13 cellular contexts compared by ENCODE assay signal in the genomic region with DNA sequence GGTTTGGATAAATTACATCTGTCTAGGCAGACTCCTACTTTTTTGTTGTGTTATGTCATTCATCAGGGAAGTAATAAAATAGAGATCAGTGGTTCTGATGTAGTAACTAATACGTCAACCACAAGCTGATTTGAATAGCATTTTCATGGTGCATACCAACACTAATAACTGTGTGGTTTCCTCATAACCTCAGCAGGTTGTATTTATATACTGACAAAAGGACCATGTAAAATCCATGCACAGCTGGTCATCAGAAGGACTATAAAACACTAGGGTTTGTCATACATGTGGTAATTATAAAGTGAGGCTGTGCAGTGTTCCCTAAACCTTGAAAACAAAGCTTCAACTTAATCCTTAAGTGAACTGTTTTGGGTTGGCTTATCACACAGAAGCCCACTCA.
A peak's percentile ranks its signal among the peaks of the same experiment; 100 is the strongest.
DNase-seq lines count a peak whose midpoint lies in the region; ATAC-seq and TF ChIP-seq lines count a peak whose summit lies in the region.
"Had no signal": no experiment of that assay in that cellular context is flagged by ENCODE, and none has a peak within 500 bp of the region (broad histone marks: within the 10 kb centered on the region; RNA-seq: fewer than 3 reads in every experiment).

No MANE protein-coding gene starts in this region.

- H3K4me1 ChIP-seq in HEK293 (ENCODE audit: control insufficient read depth, insufficient read depth, low read length) (peaks cover 9% of the 10 kb centered on the region), adipocyte (ENCODE audit: control insufficient read depth, insufficient read depth, low read length) (peaks cover 5% of the 10 kb centered on the region)

- POLR2A ChIA-PET in HEK293 (lab: Yijun Ruan, JAX), result no interaction called here

- no peak overlapping the region for H3K27ac ChIP-seq in HEK293 (ENCODE audit: extremely low read depth, low read depth, low read length)
- H3K27ac ChIP-seq: SJSA1 had no signal

- H3K4me3 ChIP-seq in AG09309 (ENCODE audit: control insufficient read depth, low read depth, low read length), result no peak overlapping the region
- no peak overlapping the region for H3K4me3 ChIP-seq in HEK293 (ENCODE audit: low read depth, low read length)
- no peak overlapping the region for H3K4me3 ChIP-seq in adipocyte (ENCODE audit: low read length)
- H3K4me3 ChIP-seq: SJSA1 had no signal

- no peak for TF ChIP-seq POLR2A in GM18505 (IDR thresholded peaks at IDR 0.05; ENCODE audit: borderline replicate concordance, extremely low read depth, insufficient read depth, insufficient read length)

- CTCF ChIA-PET in HEK293 (lab: Yijun Ruan, JAX), result interaction anchor here (0.6 kb wide), 1 partner anchor 14 kb away, joined by 3 read pairs; no protein-coding TSS in a partner anchor

- no peak for TF ChIP-seq CTCF in AG09309 (IDR thresholded peaks at IDR 0.05; ENCODE audit: control insufficient read depth, insufficient read depth, low read depth, low read length, missing control alignments)
- no peak for TF ChIP-seq CTCF in HEK293 (tag by site-specific recombination; IDR thresholded peaks at IDR 0.05)

- H3K27me3 ChIP-seq in adipocyte (replicated peaks; ENCODE audit: control insufficient read depth, insufficient read depth, low read length), result no peaks in the 10 kb centered on the region
- H3K27me3 ChIP-seq: SJSA1 had no signal

- H3K9me3 ChIP-seq in HEK293 (ENCODE audit: control insufficient read depth, insufficient read depth, low read depth, low read length) (no peaks in the 10 kb centered on the region), adipocyte (ENCODE audit: control insufficient read depth, low read length) (no peaks in the 10 kb centered on the region)
- H3K9me3 ChIP-seq: SJSA1 had no signal

- H3K36me3 ChIP-seq in HEK293 (ENCODE audit: control insufficient read depth in 2 of 2, insufficient read depth in 1 of 2, low read length in 2 of 2) (no peaks in the 10 kb centered on the region), adipocyte (ENCODE audit: control insufficient read depth, insufficient read depth, low read length, severe bottlenecking) (no peaks in the 10 kb centered on the region)
- H3K36me3 ChIP-seq: SJSA1 had no signal

- no peak for ATAC-seq in GM19324 (IDR thresholded peaks at IDR 0.05; ENCODE audit: low FRiP score, unreplicated experiment)
- ATAC-seq in GM18505 (IDR thresholded peaks at IDR 0.05; ENCODE audit: unreplicated experiment), result no peak
- no peak for ATAC-seq in GM21529 (IDR thresholded peaks at IDR 0.05; ENCODE audit: unreplicated experiment)
- ATAC-seq: activated T-cell treated with anti-CD3 and anti-CD28 coated beads, Interleukin-2, amount 50 U/mL, for 4 hours had no signal

- H3K9ac ChIP-seq in adipocyte (ENCODE audit: low read length), result no peak overlapping the region

- peak; percentile 85 for DNase-seq in AG09309 (ENCODE audit: low read depth)
- peak; percentile 1 for DNase-seq in adipocyte (ENCODE audit: low read depth)
- peak; percentile 43 for DNase-seq in kidney tubule cell (ENCODE audit: low spot score)
- no peak for DNase-seq in T-helper 1 cell
- DNase-seq: activated T-cell treated with anti-CD3 and anti-CD28 coated beads, Interleukin-2, amount 50 U/mL, for 4 hours; aorta; NCI-H1092; stimulated activated CD4-positive, alpha-beta T cell treated with anti-CD3 and anti-CD28 coated beads, Interleukin-4, amount 100 ng/mL, for 1 hour had no signal

TF ChIP-seq in HEK293, 187 proteins besides CTCF, POLR2A, EP300 and RAD21 (continues in another document):
- TF ChIP-seq PRDM1 (tag by site-specific recombination; IDR thresholded peaks at IDR 0.05) (no peak), KLF8 (tag by site-specific recombination; IDR thresholded peaks at IDR 0.05) (no peak), ZSCAN30 (tag by site-specific recombination; IDR thresholded peaks at IDR 0.05) (no peak), ZNF10 (tag by site-specific recombination; IDR thresholded peaks at IDR 0.05) (0 out of 2 replicates have a peak, but pooled peaks have one; percentile 28), ZNF292 (tag by site-specific recombination; IDR thresholded peaks at IDR 0.05; ENCODE audit: borderline replicate concordance, low read depth) (no peak), ZNF354C (tag by site-specific recombination; IDR thresholded peaks at IDR 0.05; ENCODE audit: borderline replicate concordance, low read depth) (no peak), KLF16 (tag by site-specific recombination; IDR thresholded peaks at IDR 0.05) (no peak), ZNF302 (tag by site-specific recombination; IDR thresholded peaks at IDR 0.05; ENCODE audit: low read depth) (no peak), WT1 (tag by site-specific recombination; IDR thresholded peaks at IDR 0.05) (peak; percentile 87), BCL11A (tag by site-specific recombination; IDR thresholded peaks at IDR 0.05; ENCODE audit: low read depth) (no peak), ZNF133 (tag by site-specific recombination; IDR thresholded peaks at IDR 0.05) (no peak), ZBTB8A (tag by site-specific recombination; IDR thresholded peaks at IDR 0.05) (0 out of 2 replicates have a peak, but pooled peaks have one; percentile 23), ZIC2 (tag by site-specific recombination; IDR thresholded peaks at IDR 0.05) (peak; percentile 84), OSR2 (tag by site-specific recombination; IDR thresholded peaks at IDR 0.05) (peak; percentile 54; the same call in 1 of the 2 replicates)
- TF ChIP-seq, protein P1, sequence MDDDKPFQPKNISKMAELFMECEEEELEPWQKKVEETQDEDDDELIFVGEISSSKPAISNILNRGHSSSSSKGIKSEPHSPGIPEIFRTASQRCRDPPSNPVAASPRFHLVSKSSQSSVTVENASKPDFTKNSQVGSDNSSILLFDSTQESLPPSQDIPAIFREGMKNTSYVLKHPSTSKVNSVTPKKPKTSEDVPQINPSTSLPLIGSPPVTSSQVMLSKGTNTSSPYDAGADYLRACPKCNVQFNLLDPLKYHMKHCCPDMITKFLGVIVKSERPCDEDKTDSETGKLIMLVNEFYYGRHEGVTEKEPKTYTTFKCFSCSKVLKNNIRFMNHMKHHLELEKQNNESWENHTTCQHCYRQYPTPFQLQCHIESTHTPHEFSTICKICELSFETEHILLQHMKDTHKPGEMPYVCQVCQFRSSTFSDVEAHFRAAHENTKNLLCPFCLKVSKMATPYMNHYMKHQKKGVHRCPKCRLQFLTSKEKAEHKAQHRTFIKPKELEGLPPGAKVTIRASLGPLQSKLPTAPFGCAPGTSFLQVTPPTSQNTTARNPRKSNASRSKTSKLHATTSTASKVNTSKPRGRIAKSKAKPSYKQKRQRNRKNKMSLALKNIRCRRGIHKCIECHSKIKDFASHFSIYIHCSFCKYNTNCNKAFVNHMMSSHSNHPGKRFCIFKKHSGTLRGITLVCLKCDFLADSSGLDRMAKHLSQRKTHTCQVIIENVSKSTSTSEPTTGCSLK (tag by site-specific recombination; IDR thresholded peaks at IDR 0.05), result no peak
- TF ChIP-seq, protein P2, sequence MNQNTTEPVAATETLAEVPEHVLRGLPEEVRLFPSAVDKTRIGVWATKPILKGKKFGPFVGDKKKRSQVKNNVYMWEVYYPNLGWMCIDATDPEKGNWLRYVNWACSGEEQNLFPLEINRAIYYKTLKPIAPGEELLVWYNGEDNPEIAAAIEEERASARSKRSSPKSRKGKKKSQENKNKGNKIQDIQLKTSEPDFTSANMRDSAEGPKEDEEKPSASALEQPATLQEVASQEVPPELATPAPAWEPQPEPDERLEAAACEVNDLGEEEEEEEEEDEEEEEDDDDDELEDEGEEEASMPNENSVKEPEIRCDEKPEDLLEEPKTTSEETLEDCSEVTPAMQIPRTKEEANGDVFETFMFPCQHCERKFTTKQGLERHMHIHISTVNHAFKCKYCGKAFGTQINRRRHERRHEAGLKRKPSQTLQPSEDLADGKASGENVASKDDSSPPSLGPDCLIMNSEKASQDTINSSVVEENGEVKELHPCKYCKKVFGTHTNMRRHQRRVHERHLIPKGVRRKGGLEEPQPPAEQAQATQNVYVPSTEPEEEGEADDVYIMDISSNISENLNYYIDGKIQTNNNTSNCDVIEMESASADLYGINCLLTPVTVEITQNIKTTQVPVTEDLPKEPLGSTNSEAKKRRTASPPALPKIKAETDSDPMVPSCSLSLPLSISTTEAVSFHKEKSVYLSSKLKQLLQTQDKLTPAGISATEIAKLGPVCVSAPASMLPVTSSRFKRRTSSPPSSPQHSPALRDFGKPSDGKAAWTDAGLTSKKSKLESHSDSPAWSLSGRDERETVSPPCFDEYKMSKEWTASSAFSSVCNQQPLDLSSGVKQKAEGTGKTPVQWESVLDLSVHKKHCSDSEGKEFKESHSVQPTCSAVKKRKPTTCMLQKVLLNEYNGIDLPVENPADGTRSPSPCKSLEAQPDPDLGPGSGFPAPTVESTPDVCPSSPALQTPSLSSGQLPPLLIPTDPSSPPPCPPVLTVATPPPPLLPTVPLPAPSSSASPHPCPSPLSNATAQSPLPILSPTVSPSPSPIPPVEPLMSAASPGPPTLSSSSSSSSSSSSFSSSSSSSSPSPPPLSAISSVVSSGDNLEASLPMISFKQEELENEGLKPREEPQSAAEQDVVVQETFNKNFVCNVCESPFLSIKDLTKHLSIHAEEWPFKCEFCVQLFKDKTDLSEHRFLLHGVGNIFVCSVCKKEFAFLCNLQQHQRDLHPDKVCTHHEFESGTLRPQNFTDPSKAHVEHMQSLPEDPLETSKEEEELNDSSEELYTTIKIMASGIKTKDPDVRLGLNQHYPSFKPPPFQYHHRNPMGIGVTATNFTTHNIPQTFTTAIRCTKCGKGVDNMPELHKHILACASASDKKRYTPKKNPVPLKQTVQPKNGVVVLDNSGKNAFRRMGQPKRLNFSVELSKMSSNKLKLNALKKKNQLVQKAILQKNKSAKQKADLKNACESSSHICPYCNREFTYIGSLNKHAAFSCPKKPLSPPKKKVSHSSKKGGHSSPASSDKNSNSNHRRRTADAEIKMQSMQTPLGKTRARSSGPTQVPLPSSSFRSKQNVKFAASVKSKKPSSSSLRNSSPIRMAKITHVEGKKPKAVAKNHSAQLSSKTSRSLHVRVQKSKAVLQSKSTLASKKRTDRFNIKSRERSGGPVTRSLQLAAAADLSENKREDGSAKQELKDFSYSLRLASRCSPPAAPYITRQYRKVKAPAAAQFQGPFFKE (tag by site-specific recombination; IDR thresholded peaks at IDR 0.05; ENCODE audit: borderline replicate concordance), result no peak
- TF ChIP-seq, protein P3, sequence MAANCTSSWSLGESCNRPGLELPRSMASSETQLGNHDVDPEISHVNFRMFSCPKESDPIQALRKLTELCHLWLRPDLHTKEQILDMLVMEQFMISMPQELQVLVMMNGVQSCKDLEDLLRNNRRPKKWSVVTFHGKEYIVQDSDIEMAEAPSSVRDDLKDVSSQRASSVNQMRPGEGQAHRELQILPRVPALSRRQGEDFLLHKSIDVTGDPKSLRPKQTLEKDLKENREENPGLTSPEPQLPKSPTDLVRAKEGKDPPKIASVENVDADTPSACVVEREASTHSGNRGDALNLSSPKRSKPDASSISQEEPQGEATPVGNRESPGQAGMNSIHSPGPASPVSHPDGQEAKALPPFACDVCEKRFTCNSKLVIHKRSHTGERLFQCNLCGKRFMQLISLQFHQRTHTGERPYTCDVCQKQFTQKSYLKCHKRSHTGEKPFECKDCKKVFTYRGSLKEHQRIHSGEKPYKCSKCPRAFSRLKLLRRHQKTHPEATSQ (tag by site-specific recombination; IDR thresholded peaks at IDR 0.05), result no peak

Comparison
In these comparisons a context has a peak if more than half of its experiments do, and no peak if none do; other contexts are left out.
1. DNase-seq: peak in AG09309 (single experiment), adipocyte (single experiment) and kidney tubule cell (single experiment); none in T-helper 1 cell (0 of 5).